8 cellular contexts compared by ENCODE assay signal in the genomic region with DNA sequence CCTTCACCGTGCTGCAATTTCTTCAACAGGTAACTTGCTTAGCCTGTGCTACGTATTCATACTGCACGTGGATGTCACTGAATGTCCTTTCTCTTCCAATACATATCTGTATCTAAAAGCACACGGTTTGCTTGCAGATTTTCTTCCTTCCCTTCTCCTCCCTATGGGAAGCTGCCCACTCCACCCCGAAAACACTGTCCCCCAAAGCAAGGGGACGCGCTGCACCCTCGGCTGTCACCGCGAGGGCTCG. TPM values are rescaled to one million over a fixed set of nuclear protein-coding genes. Genes with fewer than 3 reads are reported as not detected.
DNase-seq lines count a peak whose midpoint lies in the region; ATAC-seq and TF ChIP-seq lines count a peak whose summit lies in the region.

No MANE protein-coding gene starts in this region.

- peaks cover 0 to 40% (median 17%) of the 10 kb centered on the region in 11 experiments; a peak in 11 of 22 replicates for H4K20me1 ChIP-seq in BLaER1 treated with 17β-estradiol and CSF1 and Interleukin-3, amounts not matched to agents 10 nM and 100 nM

- H2AK5ac ChIP-seq in mesendoderm (ENCODE audit: low read length): no peak overlapping the region

- H2BK5ac ChIP-seq in mesendoderm (ENCODE audit: low read length): no peak overlapping the region

- H3K9me3 ChIP-seq in BLaER1 treated with 17β-estradiol and CSF1 and Interleukin-3, amounts not matched to agents 10 nM and 100 nM (replicated peaks in 1 of 11): peaks cover 0 to 9% (median 0%) of the 10 kb centered on the region in 11 experiments; a peak in 1 of 22 replicates
- H3K9me3 ChIP-seq in vagina: no peaks in the 10 kb centered on the region

- intact Hi-C loops in vagina (cut with DNase I): no loop called here

- no peak overlapping the region for H2BK15ac ChIP-seq in mesendoderm (replicated peaks; ENCODE audit: low read depth)

- peak in 1 of 3 experiments; percentile 25 for TF ChIP-seq CTCF in vagina (IDR thresholded peaks at IDR 0.05)

- WGBS in mesendoderm (ENCODE audit: extremely low coverage, insufficient coverage, low lambda C conversion rate): no CpG with 5 or more reads among the region's 11 CpGs

- H3K4me1 ChIP-seq in BLaER1 treated with 17β-estradiol and CSF1 and Interleukin-3, amounts not matched to agents 10 nM and 100 nM: peaks cover 40 to 66% (median 52%) of the 10 kb centered on the region in 10 experiments
- H3K4me1 ChIP-seq in mesendoderm (ENCODE audit: control insufficient read depth, low read depth, low read length) (no peaks in the 10 kb centered on the region), vagina (peaks cover 19% of the 10 kb centered on the region)

- H3K4ac ChIP-seq in mesendoderm (ENCODE audit: low read depth, low read length): no peak overlapping the region

- DNase-seq in NCI-H526 treated with DMSO at 0.1 percent for 48 hours (lab: John Stamatoyannopoulos, UW) (peak; percentile 82), cerebellar cortex (ENCODE audit: low spot score) (peak; percentile 75), mesendoderm (no peak), vagina (ENCODE audit: extremely low spot score in 2 of 2) (no peak), ACHN (no peak)

- peaks cover 0 to 29% (median 18%) of the 10 kb centered on the region in 11 experiments; a peak in 15 of 22 replicates for H3K36me3 ChIP-seq in BLaER1 treated with 17β-estradiol and CSF1 and Interleukin-3, amounts not matched to agents 10 nM and 100 nM
- H3K36me3 ChIP-seq in mesendoderm (ENCODE audit: control insufficient read depth, insufficient read depth, low read length): no peaks in the 10 kb centered on the region
- no peaks in the 10 kb centered on the region for H3K36me3 ChIP-seq in vagina

- no peaks in the 10 kb centered on the region for H3K27me3 ChIP-seq in BLaER1 treated with 17β-estradiol and CSF1 and Interleukin-3, amounts not matched to agents 10 nM and 100 nM
- no peaks in the 10 kb centered on the region for H3K27me3 ChIP-seq in mesendoderm (ENCODE audit: insufficient read depth, low read length, poor library complexity)
- H3K27me3 ChIP-seq in vagina: no peaks in the 10 kb centered on the region

- in situ Hi-C loops in ACHN (cut with HindIII; ENCODE audit: low pct_ligation_motif_present, low pct_unique_long_range_greater_than_20kb, low sequenced_read_pairs): no loop called here

- H3K23ac ChIP-seq in mesendoderm (ENCODE audit: low read length): no peak overlapping the region

- no peaks in the 10 kb centered on the region for H3K79me2 ChIP-seq in mesendoderm (ENCODE audit: control insufficient read depth, insufficient read depth, low read length)

- ATAC-seq in GM18873 (IDR thresholded peaks at IDR 0.05; ENCODE audit: low FRiP score, unreplicated experiment) (peak; percentile 12), HG03097 (IDR thresholded peaks at IDR 0.05; ENCODE audit: low FRiP score, unreplicated experiment) (peak; percentile 13)

- H3K18ac ChIP-seq in mesendoderm (ENCODE audit: low read length): no peak overlapping the region

- H3K4me2 ChIP-seq in BLaER1 treated with 17β-estradiol and CSF1 and Interleukin-3, amounts not matched to agents 10 nM and 100 nM: peak overlapping the region; percentile 78 to 92 (median 89)
- H3K4me2 ChIP-seq in mesendoderm (ENCODE audit: low read length): peak overlapping the region; percentile 96

- TF ChIP-seq POLR2A in vagina (IDR thresholded peaks at IDR 0.05): no peak

- no peak overlapping the region for H4K8ac ChIP-seq in mesendoderm (ENCODE audit: low read depth, low read length)

- H2BK120ac ChIP-seq in mesendoderm (ENCODE audit: low read depth, low read length): no peak overlapping the region

- no peak overlapping the region for H4K5ac ChIP-seq in mesendoderm (ENCODE audit: low read length)

- H3K4me3 ChIP-seq in BLaER1 treated with 17β-estradiol and CSF1 and Interleukin-3, amounts not matched to agents 10 nM and 100 nM: peak overlapping the region; percentile 79 to 97 (median 92)
- H3K4me3 ChIP-seq in mesendoderm (ENCODE audit: low read length) (peak overlapping the region; percentile 60), vagina (peak overlapping the region; percentile 67 to 89)

- peak overlapping the region; percentile 95 to 100 (median 98) for H3K9ac ChIP-seq in BLaER1 treated with 17β-estradiol and CSF1 and Interleukin-3, amounts not matched to agents 10 nM and 100 nM
- peak overlapping the region; percentile 84 for H3K9ac ChIP-seq in mesendoderm (ENCODE audit: low read length)

- no peaks in the 10 kb centered on the region for H3K79me1 ChIP-seq in mesendoderm (ENCODE audit: low read length)

- peak overlapping the region; percentile 96 for H3K56ac ChIP-seq in mesendoderm (ENCODE audit: low read length)

- H3K27ac ChIP-seq in BLaER1 treated with 17β-estradiol and CSF1 and Interleukin-3, amounts not matched to agents 10 nM and 100 nM: peak overlapping the region; percentile 96 to 100 (median 98)
- no peak overlapping the region for H3K27ac ChIP-seq in mesendoderm (ENCODE audit: low read depth, low read length)
- H3K27ac ChIP-seq in vagina: peak overlapping the region; percentile 96

RNA-seq across cellular contexts. Expression of a gene that starts 0.7 kb away (rescaled TPM):
- polyA plus RNA-seq in mesendoderm (2013, experiment 1 of 2): 4.6 TPM
- polyA plus RNA-seq in mesendoderm (2013, experiment 2 of 2): 4.8 TPM
- total RNA-seq in vagina: 33.9 TPM

Comparison
In these comparisons a context has a peak if more than half of its experiments do, and no peak if none do; other contexts are left out.
1. DNase-seq: peak in NCI-H526 treated with DMSO at 0.1 percent for 48 hours (single experiment) and cerebellar cortex (single experiment); none in mesendoderm (single experiment), vagina (0 of 2) and ACHN (single experiment).
2. Peak in every context shown above with its lines, with median percentiles within 50 percentile points of each other: H3K4me3 ChIP-seq.